ENCODE assay signal across 7 cellular contexts in genomic region chr9:68779558-68780376, GRCh38.
DNase-seq lines count a peak whose midpoint lies in the region; ATAC-seq, FAIRE-seq and TF ChIP-seq lines count a peak whose summit lies in the region.

No MANE protein-coding gene starts in this region.

- H2AFZ ChIP-seq in GM12878 (ENCODE audit: control insufficient read depth, low read depth, low read length): peak overlapping the region; percentile 96

- no peaks in the 10 kb centered on the region for H3K9me3 ChIP-seq in GM12878 (replicated peaks; ENCODE audit: control insufficient read depth, insufficient read depth, low read length)

- peak overlapping the region; percentile 83 for H3K4me3 ChIP-seq in GM12878

- TSS peak; percentile 96 for BruUV-seq in GM12878 (replicated peaks; lab: Mats Ljungman, UMichigan)

- peak overlapping the region; percentile 93 for H3K9ac ChIP-seq in GM12878 (ENCODE audit: control insufficient read depth, insufficient read depth, low read length)

- H4K20me1 ChIP-seq in GM12878 (ENCODE audit: control insufficient read depth, insufficient read depth): no peaks in the 10 kb centered on the region

- RAD21 ChIA-PET in GM12878 (lab: Charles Lee; ENCODE audit: unreplicated experiment): interaction anchor here (1.0 to 1.7 kb wide), 3 partner anchors 19 to 217 kb away, joined by 3 to 6 read pairs (median 5); no protein-coding TSS in a partner anchor

- FAIRE-seq in GM18507 (lab: Jason Lieb, UNC) (peak; percentile 90), GM12878 (lab: Jason Lieb, UNC) (peak; percentile 23)

- SMC1A ChIA-PET in GM12878 (lab: Charles Lee; ENCODE audit: uncharacterized antibody, unreplicated experiment): interaction anchor here (0.6 to 1.6 kb wide), 14 partner anchors 11 to 247 kb away, joined by 3 to 7 read pairs (median 3); no protein-coding TSS in a partner anchor

- WGBS in GM12878 (ENCODE audit: insufficient coverage, insufficient replicate concordance, low lambda C conversion rate, missing lambda C conversion rate): 2% methylated on average over 65 of the region's 65 CpGs

- H3K79me2 ChIP-seq in GM12878 (ENCODE audit: control insufficient read depth, insufficient read depth, low read length): peaks cover 32% of the 10 kb centered on the region

- TF ChIP-seq CTCF in GM12878 (IDR thresholded peaks at IDR 0.05 in 2 of 3, conservative IDR thresholded peaks at IDR 0.05 in 1 of 3; ENCODE audit: control insufficient read depth in 2 of 3, extremely low read depth in 1 of 3, insufficient read depth in 1 of 3, low read depth in 3 of 3, low read length in 3 of 3): peak; percentile 31 to 56 (median 38); a peak in 5 of 6 replicates

- peak; percentile 37 for TF ChIP-seq RAD21 in GM12878 (IDR thresholded peaks at IDR 0.05; ENCODE audit: insufficient read depth, low read depth, low read length)

- in situ Hi-C loops in GM12878 (cut with MboI): loop anchor here (5.0 kb wide), 1 partner anchor 223 kb away; no protein-coding TSS in a partner anchor

- H3K36me3 ChIP-seq in GM12878 (ENCODE audit: control insufficient read depth in 2 of 2, insufficient read depth in 2 of 2, low read length in 1 of 2): no peaks in the 10 kb centered on the region

- peak; percentile 83 for DNase-seq in GM18507 (ENCODE audit: extremely low spot score, insufficient read length, low read depth)
- DNase-seq in NCI-H1930 (lab: John Stamatoyannopoulos, UW): peak; percentile 89
- peak; percentile 94 for DNase-seq in T-helper 9 cell
- peak; percentile 77 for DNase-seq in GM12878 (ENCODE audit: low read depth, low spot score)
- peak; percentile 63 for DNase-seq in iPS DF 19.7 (ENCODE audit: low read depth, low spot score)
- DNase-seq in sciatic nerve (ENCODE audit: low spot score): peak; percentile 97

- ATAC-seq in HG02973 (IDR thresholded peaks at IDR 0.05; ENCODE audit: unreplicated experiment) (peak; percentile 73), GM12878 (peak; percentile 90), sciatic nerve (peak; percentile 99)

- H3K27ac ChIP-seq in GM12878 (ENCODE audit: control insufficient read depth, insufficient read depth): peak overlapping the region; percentile 92

- H3K4me1 ChIP-seq in GM12878 (ENCODE audit: control insufficient read depth, insufficient read depth, low read length): peaks cover 2% of the 10 kb centered on the region; the same call in 1 of the 2 replicates

- TF ChIP-seq POLR2A in GM12878 (IDR thresholded peaks at IDR 0.05; ENCODE audit: low read depth, low read length): peak; percentile 93

- CTCF ChIA-PET in GM12878 (lab: Yijun Ruan, JAX): interaction anchor here (0.6 to 1.4 kb wide), 14 partner anchors 15 to 251 kb away, joined by 3 to 9 read pairs (median 3); partner anchors contain the start of gene PIP5K1B

- intact Hi-C loops in GM12878 (cut with micrococcal nuclease; ENCODE audit: unreplicated experiment): loop anchor here (2.0 to 5.0 kb wide), 5 partner anchors 23 to 219 kb away; partner anchors contain the start of gene PIP5K1B
- intact Hi-C loops in sciatic nerve (cut with DNase I): no loop called here

- TF ChIP-seq EP300 in GM12878 (IDR thresholded peaks at IDR 0.05; ENCODE audit: borderline replicate concordance in 1 of 2, control insufficient read depth in 1 of 2, low read depth in 2 of 2, low read length in 2 of 2): no peak

- peak overlapping the region; percentile 95 for H3K4me2 ChIP-seq in GM12878 (ENCODE audit: control insufficient read depth, insufficient read depth)

- no peaks in the 10 kb centered on the region for H3K27me3 ChIP-seq in GM12878 (replicated peaks in 1 of 2; ENCODE audit: control insufficient read depth in 2 of 2, insufficient read depth in 2 of 2, low read length in 1 of 2)

- POLR2A ChIA-PET in GM12878 (lab: Charles Lee): interaction anchor here (1.0 to 1.4 kb wide), 4 partner anchors 10 to 23 kb away, joined by 3 to 4 read pairs (median 4); no protein-coding TSS in a partner anchor

TF ChIP-seq in GM12878, 131 proteins besides CTCF, POLR2A, EP300 and RAD21 (continues in another document):
- TF ChIP-seq NBN (IDR thresholded peaks at IDR 0.05) (peak; percentile 80; the same call in 1 of the 2 replicates), ATF2 (IDR thresholded peaks at IDR 0.05; ENCODE audit: low read length) (no peak), SUZ12 (IDR thresholded peaks at IDR 0.05; ENCODE audit: unreplicated experiment) (no peak), SREBF2 (IDR thresholded peaks at IDR 0.05; ENCODE audit: low read length) (no peak), RB1 (IDR thresholded peaks at IDR 0.05; ENCODE audit: borderline replicate concordance) (peak; percentile 64; the same call in 1 of the 2 replicates), ZNF687 (IDR thresholded peaks at IDR 0.05) (peak; percentile 74), IRF4 (IDR thresholded peaks at IDR 0.05; ENCODE audit: low read depth, low read length) (no peak), ZBTB11 (CRISPR knock-in tag; IDR thresholded peaks at IDR 0.05) (no peak), CHD2 (IDR thresholded peaks at IDR 0.05; ENCODE audit: borderline replicate concordance, low read depth, low read length) (peak; percentile 95), EZH2 (IDR thresholded peaks at IDR 0.05; ENCODE audit: borderline replicate concordance, control insufficient read depth, low read depth, low read length) (no peak)
- TF ChIP-seq, protein P1, sequence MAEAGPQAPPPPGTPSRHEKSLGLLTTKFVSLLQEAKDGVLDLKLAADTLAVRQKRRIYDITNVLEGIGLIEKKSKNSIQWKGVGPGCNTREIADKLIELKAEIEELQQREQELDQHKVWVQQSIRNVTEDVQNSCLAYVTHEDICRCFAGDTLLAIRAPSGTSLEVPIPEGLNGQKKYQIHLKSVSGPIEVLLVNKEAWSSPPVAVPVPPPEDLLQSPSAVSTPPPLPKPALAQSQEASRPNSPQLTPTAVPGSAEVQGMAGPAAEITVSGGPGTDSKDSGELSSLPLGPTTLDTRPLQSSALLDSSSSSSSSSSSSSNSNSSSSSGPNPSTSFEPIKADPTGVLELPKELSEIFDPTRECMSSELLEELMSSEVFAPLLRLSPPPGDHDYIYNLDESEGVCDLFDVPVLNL (IDR thresholded peaks at IDR 0.05; ENCODE audit: low read depth, low read length): no peak

Comparison
In these comparisons a context has a peak if more than half of its experiments do, and no peak if none do; other contexts are left out.
1. Peak in every context shown above with its lines: DNase-seq, ATAC-seq, H3K4me3 ChIP-seq and H3K27ac ChIP-seq.